ENCODE assay signal across 30 cellular contexts in the genomic region with DNA sequence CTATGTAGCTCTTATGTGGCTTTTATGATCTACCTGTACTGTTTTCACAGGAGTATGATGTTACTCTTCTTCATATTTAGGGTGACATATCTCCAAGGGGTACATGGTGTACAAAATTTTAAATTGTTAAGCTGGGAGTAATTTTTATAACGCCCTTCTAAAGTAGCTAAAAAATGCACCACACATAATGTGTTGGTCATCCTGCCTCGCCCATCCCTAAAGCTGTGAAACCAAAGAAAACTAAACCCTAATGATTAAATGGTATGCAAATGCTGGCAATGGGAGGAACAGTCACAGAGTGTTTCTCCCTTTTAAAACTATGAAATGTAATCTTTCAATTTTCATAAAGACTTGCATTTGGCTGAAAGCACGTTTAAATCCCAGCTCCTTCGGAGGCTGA. TPM values are rescaled to one million over a fixed set of nuclear protein-coding genes. Genes with fewer than 3 reads are reported as not detected.
"Had no signal": no experiment of that assay in that cellular context is flagged by ENCODE, and none has a peak within 500 bp of the region (broad histone marks: within the 10 kb centered on the region; RNA-seq: fewer than 3 reads in every experiment).

No MANE protein-coding gene starts in this region.

- FAIRE-seq: astrocyte had no signal

- H3K27ac ChIP-seq: adrenal gland, body of pancreas, SJCRH30, SK-N-MC had no signal

- H3K4me3 ChIP-seq: adrenal gland, body of pancreas, SJCRH30, SK-N-MC had no signal

- ATAC-seq: activated CD8-positive, alpha-beta T cell treated with anti-CD3 and anti-CD28 coated beads, Interleukin-2, amount 10 ng/mL, durations not matched to agents 7 days and 5 days; activated naive CD4-positive, alpha-beta T cell treated with anti-CD3 and anti-CD28 coated beads, Interleukin-2, amount 50 U/mL, for 72 hours; activated T-cell treated with anti-CD3 and anti-CD28 coated beads, Interleukin-2, amount 50 U/mL, for 4 hours; body of pancreas had no signal

- H3K9me3 ChIP-seq: adrenal gland, body of pancreas, SJCRH30 had no signal

- DNase-seq: activated CD4-positive, alpha-beta T cell treated with anti-CD3 and anti-CD28 coated beads, Interleukin-2, amount 10 ng/mL, durations not matched to agents 7 days and 5 days; activated CD4-positive, alpha-beta T cell treated with anti-CD3 and anti-CD28 coated beads, Interleukin-2, amount 50 U/mL, for 48 hours; activated CD8-positive, alpha-beta T cell treated with anti-CD3 and anti-CD28 coated beads, Interleukin-2, amount 10 ng/mL, durations not matched to agents 7 days and 5 days; activated gamma-delta T cell treated with Interleukin-2 at 50 U/mL for 16 hours; activated naive CD4-positive, alpha-beta T cell treated with anti-CD3 and anti-CD28 coated beads for 36 hours; activated T-cell treated with anti-CD3 and anti-CD28 coated beads, Interleukin-2, amount 50 U/mL, for 4 hours; adrenal gland; body of pancreas; Kasumi-1; KG1; MM.1S; MV-4-11; NCI-H1092; NCI-H1436 treated with DMSO at 0.1 percent for 48 hours; NCI-H1694 treated with DMSO at 0.1 percent for 48 hours; NCI-H2029; NCI-H345; NCI-H524 treated with DMSO at 0.1 percent for 48 hours; NK-92 treated with Interleukin-12 subunit alpha and Interleukin-12 subunit beta, amount 100 ng/mL, for 24 hours; SHP77; SJCRH30; T1000 had no signal

- H3K27me3 ChIP-seq: body of pancreas had no signal

- H3K36me3 ChIP-seq: adrenal gland, SJCRH30 had no signal

- H3K4me1 ChIP-seq: adrenal gland, body of pancreas, SJCRH30 had no signal

RNA-seq across cellular contexts. Expression of a gene that starts 2.0 kb away (rescaled TPM):
- total RNA-seq: activated CD4-positive, alpha-beta T cell treated with anti-CD3 and anti-CD28 coated beads, Interleukin-2, amount 10 ng/mL, durations not matched to agents 7 days and 5 days; activated CD8-positive, alpha-beta T cell treated with anti-CD3 and anti-CD28 coated beads, Interleukin-2, amount 10 ng/mL, durations not matched to agents 7 days and 5 days; activated naive CD4-positive, alpha-beta T cell treated with anti-CD3 and anti-CD28 coated beads for 36 hours; activated naive CD4-positive, alpha-beta T cell treated with anti-CD3 and anti-CD28 coated beads, Interleukin-2, amount 50 U/mL, for 72 hours; activated T-cell treated with anti-CD3 and anti-CD28 coated beads, Interleukin-2, amount 50 U/mL, for 4 hours; activated T-helper 1 cell treated with anti-CD3 and anti-CD28 coated beads, Interleukin-12 subunit alpha, Interleukin-12 subunit beta, Interleukin-2, Interleukin-4 antibody, amounts not matched to agents 30 ng/mL and 10 ng/mL and 1 ng/mL, durations not matched to agents 14 hours and 24 hours and 36 hours; adrenal gland; astrocyte; body of pancreas; NCI-H460; OCI-LY7; SJCRH30; T-helper 1 cell treated with Interleukin-12 subunit alpha and Interleukin-12 subunit beta and Interleukin-4 antibody, amounts not matched to agents 30 ng/mL and 1 ng/mL, for 36 hours; T-helper 2 cell treated with Interferon-gamma antibody and Interleukin-4, amounts not matched to agents 100 ng/mL and 5 ng/mL, for 36 hours had no signal

RNA-seq across cellular contexts. Expression of a gene that starts 40.6 kb away (rescaled TPM):
- total RNA-seq: activated CD4-positive, alpha-beta T cell treated with anti-CD3 and anti-CD28 coated beads, Interleukin-2, amount 10 ng/mL, durations not matched to agents 7 days and 5 days; activated CD8-positive, alpha-beta T cell treated with anti-CD3 and anti-CD28 coated beads, Interleukin-2, amount 10 ng/mL, durations not matched to agents 7 days and 5 days; activated naive CD4-positive, alpha-beta T cell treated with anti-CD3 and anti-CD28 coated beads for 36 hours; activated naive CD4-positive, alpha-beta T cell treated with anti-CD3 and anti-CD28 coated beads, Interleukin-2, amount 50 U/mL, for 72 hours; activated T-cell treated with anti-CD3 and anti-CD28 coated beads, Interleukin-2, amount 50 U/mL, for 4 hours; activated T-helper 1 cell treated with anti-CD3 and anti-CD28 coated beads, Interleukin-12 subunit alpha, Interleukin-12 subunit beta, Interleukin-2, Interleukin-4 antibody, amounts not matched to agents 30 ng/mL and 10 ng/mL and 1 ng/mL, durations not matched to agents 14 hours and 24 hours and 36 hours; NCI-H460; OCI-LY7; SJCRH30; T-helper 1 cell treated with Interleukin-12 subunit alpha and Interleukin-12 subunit beta and Interleukin-4 antibody, amounts not matched to agents 30 ng/mL and 1 ng/mL, for 36 hours; T-helper 2 cell treated with Interferon-gamma antibody and Interleukin-4, amounts not matched to agents 100 ng/mL and 5 ng/mL, for 36 hours had no signal

RNA-seq across cellular contexts. Expression of a gene that starts 49.6 kb away (rescaled TPM):
- total RNA-seq: activated CD4-positive, alpha-beta T cell treated with anti-CD3 and anti-CD28 coated beads, Interleukin-2, amount 10 ng/mL, durations not matched to agents 7 days and 5 days; activated CD8-positive, alpha-beta T cell treated with anti-CD3 and anti-CD28 coated beads, Interleukin-2, amount 10 ng/mL, durations not matched to agents 7 days and 5 days; activated naive CD4-positive, alpha-beta T cell treated with anti-CD3 and anti-CD28 coated beads for 36 hours; activated naive CD4-positive, alpha-beta T cell treated with anti-CD3 and anti-CD28 coated beads, Interleukin-2, amount 50 U/mL, for 72 hours; activated T-cell treated with anti-CD3 and anti-CD28 coated beads, Interleukin-2, amount 50 U/mL, for 4 hours; activated T-helper 1 cell treated with anti-CD3 and anti-CD28 coated beads, Interleukin-12 subunit alpha, Interleukin-12 subunit beta, Interleukin-2, Interleukin-4 antibody, amounts not matched to agents 30 ng/mL and 10 ng/mL and 1 ng/mL, durations not matched to agents 14 hours and 24 hours and 36 hours; adrenal gland; astrocyte; body of pancreas; NCI-H460; OCI-LY7; SJCRH30; T-helper 1 cell treated with Interleukin-12 subunit alpha and Interleukin-12 subunit beta and Interleukin-4 antibody, amounts not matched to agents 30 ng/mL and 1 ng/mL, for 36 hours; T-helper 2 cell treated with Interferon-gamma antibody and Interleukin-4, amounts not matched to agents 100 ng/mL and 5 ng/mL, for 36 hours had no signal
- polyA plus RNA-seq: adrenal gland had no signal
